In the genomic region with DNA sequence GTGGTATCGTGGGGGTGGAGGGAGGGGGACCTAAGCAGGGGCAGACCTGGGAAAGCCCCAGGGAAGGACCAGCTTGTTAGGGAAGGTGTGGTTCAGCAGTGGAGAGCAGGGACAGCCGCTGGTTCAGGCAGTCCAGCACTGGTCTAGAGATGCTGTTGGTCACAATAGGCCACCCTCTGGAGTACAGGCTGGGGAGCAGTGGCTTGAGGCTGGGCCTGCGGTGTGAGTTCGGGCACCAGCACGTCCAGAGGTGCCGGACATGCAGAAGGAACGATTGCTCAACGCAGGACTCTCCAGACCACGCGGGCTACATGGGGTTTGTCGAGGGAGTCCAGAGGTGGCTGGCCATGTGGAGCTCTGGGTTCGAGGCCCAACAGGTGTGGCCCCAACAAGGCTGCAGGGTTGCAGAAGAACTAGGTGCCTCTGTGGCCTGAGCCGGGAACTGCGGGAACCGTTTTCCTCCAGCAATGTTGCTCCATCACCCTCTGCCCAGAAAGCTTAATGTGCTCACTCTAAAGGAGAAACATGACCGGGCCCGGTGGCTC, we compare ENCODE assay signal across 17 cellular contexts.
DNase-seq lines count a peak whose midpoint lies in the region; ATAC-seq, FAIRE-seq and TF ChIP-seq lines count a peak whose summit lies in the region.
"Had no signal": no experiment of that assay in that cellular context is flagged by ENCODE, and none has a peak within 500 bp of the region (broad histone marks: within the 10 kb centered on the region; RNA-seq: fewer than 3 reads in every experiment).

No MANE protein-coding gene starts in this region.

- H3K9me1 ChIP-seq in IMR-90 (ENCODE audit: insufficient read depth, low read length) = peaks cover 5% of the 10 kb centered on the region; the same call in 1 of the 2 replicates

- no peak for TF ChIP-seq RAD21 in IMR-90 (IDR thresholded peaks at IDR 0.05; ENCODE audit: low read length)
- no peak for TF ChIP-seq RAD21 in H1 (IDR thresholded peaks at IDR 0.05 in 1 of 2, conservative IDR thresholded peaks at IDR 0.05 in 1 of 2; ENCODE audit: low read depth in 2 of 2, low read length in 2 of 2)

- 96% methylated on average over 15 of the region's 17 CpGs; no CpG with 5 or more reads in 1 of the 2 experiments for WGBS in IMR-90 (ENCODE audit: extremely low coverage in 2 of 2, insufficient read length in 1 of 2), 2 experiments
- WGBS in H1 (ENCODE audit: extremely low coverage in 1 of 2, insufficient coverage in 1 of 2, insufficient read length in 1 of 2, insufficient replicate concordance in 2 of 2, low coverage in 1 of 2, low lambda C conversion rate in 2 of 2, missing lambda C conversion rate in 1 of 2), 2 experiments = 93% methylated on average over 17 of the region's 17 CpGs; no CpG with 5 or more reads in 1 of the 2 experiments

- H2AK5ac ChIP-seq in IMR-90 (ENCODE audit: low read depth, low read length) (no peak overlapping the region), H1 (ENCODE audit: low read depth, low read length) (no peak overlapping the region)

- H3K23me2 ChIP-seq in H1 (ENCODE audit: low read depth, low read length) = no peaks in the 10 kb centered on the region

- TF ChIP-seq CTCF in IMR-90 (conservative IDR thresholded peaks at IDR 0.05; ENCODE audit: low read depth, low read length) (no peak), H1 (IDR thresholded peaks at IDR 0.05; ENCODE audit: control extremely low read depth in 1 of 3, insufficient read depth in 1 of 3, low read depth in 1 of 3, low read length in 3 of 3) (no peak), osteocyte (IDR thresholded peaks at IDR 0.05) (no peak)

- H3K79me1 ChIP-seq in IMR-90 (ENCODE audit: low read depth in 1 of 2, low read length in 2 of 2) = peaks cover 7 to 19% of the 10 kb centered on the region in 2 experiments
- no peaks in the 10 kb centered on the region for H3K79me1 ChIP-seq in H1 (ENCODE audit: low read depth, low read length)

- H3K18ac ChIP-seq in IMR-90 (ENCODE audit: low read depth, low read length) = no peak overlapping the region
- H3K18ac ChIP-seq in H1 (ENCODE audit: extremely low read depth, low read length) = no peak overlapping the region

- no peak overlapping the region for H2BK12ac ChIP-seq in H1 (ENCODE audit: low read depth, low read length)

- no peak overlapping the region for H3K23ac ChIP-seq in IMR-90 (ENCODE audit: low read depth, low read length)
- no peak overlapping the region for H3K23ac ChIP-seq in H1 (ENCODE audit: insufficient read length)

- no TSS peak for BruUV-seq in IMR-90 (replicated peaks; lab: Mats Ljungman, UMichigan)

- H3K27me3 Mint-ChIP-seq in osteocyte (ENCODE audit: unreplicated experiment) = no peaks in the 10 kb centered on the region
- no peaks in the 10 kb centered on the region for H3K27me3 Mint-ChIP-seq in CD4-positive, alpha-beta memory T cell
- H3K27me3 Mint-ChIP-seq in activated CD4-positive, alpha-beta memory T cell treated with anti-CD3 and anti-CD28 coated beads for 36 hours = no peaks in the 10 kb centered on the region

- CTCF ChIA-PET in IMR-90 (lab: Yijun Ruan, JAX) = no interaction called here
- CTCF ChIA-PET in H1 (lab: Charles Lee; ENCODE audit: partially characterized antibody) = interaction anchor here (1.1 to 4.6 kb wide), 2 partner anchors 39 to 60 kb away, joined by 5 to 18 read pairs; no protein-coding TSS in a partner anchor
- CTCF ChIA-PET in CD4-positive, alpha-beta memory T cell (lab: Charles Lee; ENCODE audit: partially characterized antibody) = no interaction called here
- CTCF ChIA-PET in activated CD4-positive, alpha-beta memory T cell treated with anti-CD3 and anti-CD28 coated beads for 36 hours (lab: Charles Lee) = interaction anchor here (1.0 kb wide), 1 partner anchor 10 kb away, joined by 4 read pairs; no protein-coding TSS in a partner anchor

- in situ Hi-C loops in IMR-90 (cut with MboI; ENCODE audit: low sequenced_read_pairs) = no loop called here

- H4K20me1 ChIP-seq in IMR-90 (ENCODE audit: insufficient read depth, low read length) (peaks cover 6% of the 10 kb centered on the region), H1 (replicated peaks in 1 of 2; ENCODE audit: control insufficient read depth in 1 of 2, insufficient read depth in 2 of 2, low read length in 2 of 2) (no peaks in the 10 kb centered on the region)

- H3K14ac ChIP-seq in IMR-90 (replicated peaks; ENCODE audit: low read depth, low read length) = no peak overlapping the region
- H3K14ac ChIP-seq in H1 (ENCODE audit: insufficient read length) = no peak overlapping the region

- H2AFZ ChIP-seq in IMR-90 (replicated peaks; ENCODE audit: low read length, poor library complexity) = peak overlapping the region; percentile 32
- H2AFZ ChIP-seq in H1 (ENCODE audit: low read length) = no peak overlapping the region

- H3K27me3 ChIP-seq in IMR-90 (ENCODE audit: control insufficient read depth, insufficient read depth, low read length) (no peaks in the 10 kb centered on the region), H1 (replicated peaks in 1 of 4; ENCODE audit: control insufficient read depth in 3 of 4, extremely low read depth in 1 of 4, insufficient read depth in 3 of 4, low read length in 3 of 4) (no peaks in the 10 kb centered on the region)
- H3K27me3 ChIP-seq in CD4-positive, alpha-beta memory T cell (ENCODE audit: insufficient read depth, low read length) = no peaks in the 10 kb centered on the region

- no peak for TF ChIP-seq EP300 in H1 (IDR thresholded peaks at IDR 0.05; ENCODE audit: borderline replicate concordance in 1 of 2, low read depth in 2 of 2, low read length in 2 of 2)

- H2BK15ac ChIP-seq in IMR-90 (ENCODE audit: low read depth, low read length) (no peak overlapping the region), H1 (ENCODE audit: low read length) (no peak overlapping the region)

- dilution Hi-C loops in IMR-90 (cut with HindIII; ENCODE audit: low sequenced_read_pairs, unreplicated experiment) = no loop called here

- TF ChIP-seq POLR2A in IMR-90 (IDR thresholded peaks at IDR 0.05; ENCODE audit: low read depth, low read length) = no peak
- TF ChIP-seq POLR2A in H1 (IDR thresholded peaks at IDR 0.05; ENCODE audit: control extremely low read depth in 1 of 2, low read depth in 2 of 2, low read length in 2 of 2) = no peak

- H4K91ac ChIP-seq in IMR-90 (ENCODE audit: insufficient read depth, low read depth, low read length) (no peak overlapping the region), H1 (replicated peaks; ENCODE audit: insufficient read length, low read length) (no peak overlapping the region)

- H3K4me1 ChIP-seq in IMR-90 (ENCODE audit: control insufficient read depth, insufficient read depth, low read length) = peaks cover 2% of the 10 kb centered on the region; the same call in 1 of the 2 replicates
- H3K4me1 ChIP-seq in H1 (replicated peaks in 1 of 4; ENCODE audit: control insufficient read depth in 3 of 4, insufficient read depth in 4 of 4, low read length in 3 of 4) = peaks cover 0 to 8% (median 4%) of the 10 kb centered on the region in 4 experiments; a peak in 4 of 7 replicates
- peaks cover 6% of the 10 kb centered on the region for H3K4me1 ChIP-seq in CD4-positive, alpha-beta memory T cell (ENCODE audit: insufficient read depth, low read length)
- H3K4me1 ChIP-seq: Caco-2 had no signal

- no peak overlapping the region for H3K27ac Mint-ChIP-seq in osteocyte (ENCODE audit: unreplicated experiment)
- H3K27ac Mint-ChIP-seq in CD4-positive, alpha-beta memory T cell = no peak overlapping the region
- no peak overlapping the region for H3K27ac Mint-ChIP-seq in activated CD4-positive, alpha-beta memory T cell treated with anti-CD3 and anti-CD28 coated beads for 36 hours
- H3K27ac Mint-ChIP-seq: H9 had no signal

- H3K79me2 ChIP-seq in H1 (ENCODE audit: control insufficient read depth in 1 of 2, insufficient read depth in 2 of 2, low read length in 2 of 2) = no peaks in the 10 kb centered on the region

- no peak for ATAC-seq in IMR-90 (ENCODE audit: low read depth)
- no peak for ATAC-seq in GM19035 (IDR thresholded peaks at IDR 0.05; ENCODE audit: unreplicated experiment)
- ATAC-seq: CD8-positive, alpha-beta T cell; HCT116 had no signal

- DNase-seq in IMR-90 (no peak), H1 (ENCODE audit: low read depth in 1 of 2, low spot score in 2 of 2) (no peak), mesenteric fat pad (ENCODE audit: low spot score) (peak; percentile 73), osteocyte (ENCODE audit: extremely low spot score, unreplicated experiment) (peak; percentile 70)
- DNase-seq in CD4-positive, alpha-beta memory T cell = no peak
- DNase-seq in activated CD4-positive, alpha-beta memory T cell treated with anti-CD3 and anti-CD28 coated beads for 36 hours = no peak
- DNase-seq: C1 segment of cervical spinal cord; Caco-2; CD8-positive, alpha-beta T cell; DMS153; DND-41; GOT3; H9 had no signal

- H2BK5ac ChIP-seq in IMR-90 (ENCODE audit: low read depth, low read length, poor library complexity, severe bottlenecking) = no peak overlapping the region
- no peak overlapping the region for H2BK5ac ChIP-seq in H1 (ENCODE audit: low read depth, low read length)

- no peak overlapping the region for H3K4me3 Mint-ChIP-seq in osteocyte (ENCODE audit: unreplicated experiment)
- no peak overlapping the region for H3K4me3 Mint-ChIP-seq in CD4-positive, alpha-beta memory T cell
- no peak overlapping the region for H3K4me3 Mint-ChIP-seq in activated CD4-positive, alpha-beta memory T cell treated with anti-CD3 and anti-CD28 coated beads for 36 hours
- H3K4me3 Mint-ChIP-seq: CD8-positive, alpha-beta T cell; H9 had no signal

- no peak overlapping the region for H3K4me2 ChIP-seq in IMR-90 (ENCODE audit: low read depth, low read length)
- no peak overlapping the region for H3K4me2 ChIP-seq in H1 (ENCODE audit: insufficient read depth in 1 of 2, low read depth in 2 of 2, low read length in 2 of 2)

- no peak for FAIRE-seq in H1 (lab: Jason Lieb, UNC)
- FAIRE-seq: G401.6, GM12892 had no signal

- no peaks in the 10 kb centered on the region for H3K4me1 Mint-ChIP-seq in osteocyte (ENCODE audit: unreplicated experiment)
- peaks cover 10 to 58% (median 20%) of the 10 kb centered on the region in 4 donors for H3K4me1 Mint-ChIP-seq in CD4-positive, alpha-beta memory T cell
- peaks cover 13% of the 10 kb centered on the region for H3K4me1 Mint-ChIP-seq in activated CD4-positive, alpha-beta memory T cell treated with anti-CD3 and anti-CD28 coated beads for 36 hours (ENCODE audit: low read depth)

- H3K36me3 ChIP-seq in IMR-90 (ENCODE audit: control insufficient read depth, insufficient read depth, low read length) (no peaks in the 10 kb centered on the region), H1 (ENCODE audit: control insufficient read depth in 2 of 4, insufficient read depth in 4 of 4, low read length in 3 of 4) (no peaks in the 10 kb centered on the region)
- no peaks in the 10 kb centered on the region for H3K36me3 ChIP-seq in CD4-positive, alpha-beta memory T cell (ENCODE audit: insufficient read depth, low read length)

- H3K56ac ChIP-seq in IMR-90 (ENCODE audit: extremely low read depth, insufficient read depth, low read length) (no peak overlapping the region), H1 (replicated peaks; ENCODE audit: insufficient read length, low read depth, low read length) (no peak overlapping the region)

- no peak overlapping the region for H2BK20ac ChIP-seq in IMR-90 (ENCODE audit: low read depth, low read length)
- H2BK20ac ChIP-seq in H1 (ENCODE audit: low read length) = no peak overlapping the region

- H2AK9ac ChIP-seq in IMR-90 (replicated peaks; ENCODE audit: low read depth, low read length, poor library complexity) = no peak overlapping the region

- no peaks in the 10 kb centered on the region for H3K36me3 Mint-ChIP-seq in osteocyte (ENCODE audit: unreplicated experiment)
- H3K36me3 Mint-ChIP-seq in CD4-positive, alpha-beta memory T cell = peaks cover 3 to 6% of the 10 kb centered on the region in 2 donors
- peaks cover 8% of the 10 kb centered on the region for H3K36me3 Mint-ChIP-seq in activated CD4-positive, alpha-beta memory T cell treated with anti-CD3 and anti-CD28 coated beads for 36 hours

- H2BK120ac ChIP-seq in IMR-90 (ENCODE audit: low read depth, low read length) = no peak overlapping the region
- H2BK120ac ChIP-seq in H1 (replicated peaks; ENCODE audit: low read depth, low read length) = no peak overlapping the region

- H3K4me3 ChIP-seq in IMR-90 (ENCODE audit: insufficient read depth, low read depth, low read length) (no peak overlapping the region), H1 (ENCODE audit: extremely low read depth in 1 of 4, insufficient read depth in 2 of 4, low read depth in 3 of 4, low read length in 4 of 4) (no peak overlapping the region)
- no peak overlapping the region for H3K4me3 ChIP-seq in CD4-positive, alpha-beta memory T cell (ENCODE audit: low read length in 2 of 2)

- H3K9me3 ChIP-seq in IMR-90 (ENCODE audit: control insufficient read depth, insufficient read depth, low read length) = no peaks in the 10 kb centered on the region; the same call in 1 of the 2 replicates
- 0 out of 4 replicates have a peak, but pooled peaks cover 0 to 4% of the 10 kb centered on the region in 2 experiments for H3K9me3 ChIP-seq in H1 (ENCODE audit: insufficient read depth in 2 of 2, low read depth in 1 of 2, low read length in 1 of 2)
- no peaks in the 10 kb centered on the region for H3K9me3 ChIP-seq in CD4-positive, alpha-beta memory T cell (ENCODE audit: control insufficient read depth in 1 of 2, low read length in 2 of 2)
- H3K9me3 ChIP-seq: Caco-2 had no signal

- H3K9me3 Mint-ChIP-seq in osteocyte (ENCODE audit: unreplicated experiment) = no peaks in the 10 kb centered on the region
- H3K9me3 Mint-ChIP-seq in CD4-positive, alpha-beta memory T cell = peaks cover 0 to 3% (median 0%) of the 10 kb centered on the region in 8 donors
- H3K9me3 Mint-ChIP-seq in activated CD4-positive, alpha-beta memory T cell treated with anti-CD3 and anti-CD28 coated beads for 36 hours = peaks cover 5% of the 10 kb centered on the region
- H3K9me3 Mint-ChIP-seq: CD8-positive, alpha-beta T cell had no signal

- no peak overlapping the region for H3K4ac ChIP-seq in IMR-90 (ENCODE audit: low read depth, low read length)
- H3K4ac ChIP-seq in H1 (replicated peaks; ENCODE audit: insufficient read length, low read depth, low read length) = no peak overlapping the region

- POLR2A ChIA-PET in IMR-90 (lab: Charles Lee; ENCODE audit: unreplicated experiment) = interaction anchor here (0.6 kb wide), 1 partner anchor 14 kb away, joined by 3 read pairs; no protein-coding TSS in a partner anchor
- POLR2A ChIA-PET in H1 (lab: Charles Lee; ENCODE audit: partially characterized antibody) = interaction anchor here (1.0 kb wide), 1 partner anchor 8 kb away, joined by 3 read pairs; no protein-coding TSS in a partner anchor
- POLR2A ChIA-PET in CD4-positive, alpha-beta memory T cell (lab: Charles Lee; ENCODE audit: partially characterized antibody) = no interaction called here
- POLR2A ChIA-PET in activated CD4-positive, alpha-beta memory T cell treated with anti-CD3 and anti-CD28 coated beads for 36 hours (lab: Charles Lee) = no interaction called here

- H3K27ac ChIP-seq in IMR-90 (ENCODE audit: insufficient read depth, low read length) = no peak overlapping the region
- no peak overlapping the region for H3K27ac ChIP-seq in H1 (ENCODE audit: low read depth, low read length)
- no peak overlapping the region for H3K27ac ChIP-seq in CD4-positive, alpha-beta memory T cell (ENCODE audit: low read depth, low read length)

- intact Hi-C loops in IMR-90 (cut with micrococcal nuclease) = no loop called here
- intact Hi-C loops in CD4-positive, alpha-beta memory T cell (cut with micrococcal nuclease) = no loop called here
- intact Hi-C loops in activated CD4-positive, alpha-beta memory T cell treated with anti-CD3 and anti-CD28 coated beads for 36 hours (cut with micrococcal nuclease) = no loop called here

- no peak overlapping the region for H3K9ac ChIP-seq in IMR-90 (ENCODE audit: low read depth, low read length)
- no peak overlapping the region for H3K9ac ChIP-seq in H1 (replicated peaks in 1 of 4; ENCODE audit: extremely low read depth in 1 of 4, low read depth in 3 of 4, low read length in 3 of 4)

- H4K8ac ChIP-seq in IMR-90 (ENCODE audit: low read depth in 2 of 2, low read length in 2 of 2) (no peak overlapping the region), H1 (ENCODE audit: extremely low read depth, insufficient read depth, low read length) (peak overlapping the region; percentile 45; the same call in 1 of the 2 replicates)

- H4K5ac ChIP-seq in IMR-90 (ENCODE audit: low read depth, low read length) (no peak overlapping the region), H1 (ENCODE audit: insufficient read length, low read depth, low read length) (no peak overlapping the region)

Comparison
In these comparisons a context has a peak if more than half of its experiments do, and no peak if none do; other contexts are left out.
1. DNase-seq: peak in mesenteric fat pad (single experiment) and osteocyte (single experiment); none in IMR-90 (single experiment), H1 (0 of 2), CD4-positive, alpha-beta memory T cell (0 of 5) and activated CD4-positive, alpha-beta memory T cell treated with anti-CD3 and anti-CD28 coated beads for 36 hours (single experiment).
2. CTCF ChIA-PET loops: an anchor here in H1 (1.1 to 4.6 kb wide) and activated CD4-positive, alpha-beta memory T cell treated with anti-CD3 and anti-CD28 coated beads for 36 hours (1.0 kb wide); none called in IMR-90 and CD4-positive, alpha-beta memory T cell.
3. POLR2A ChIA-PET loops: an anchor here in IMR-90 (0.6 kb wide) and H1 (1.0 kb wide); none called in CD4-positive, alpha-beta memory T cell and activated CD4-positive, alpha-beta memory T cell treated with anti-CD3 and anti-CD28 coated beads for 36 hours.